Comparison of ENCODE assay signal across 21 cellular contexts in the genomic region with DNA sequence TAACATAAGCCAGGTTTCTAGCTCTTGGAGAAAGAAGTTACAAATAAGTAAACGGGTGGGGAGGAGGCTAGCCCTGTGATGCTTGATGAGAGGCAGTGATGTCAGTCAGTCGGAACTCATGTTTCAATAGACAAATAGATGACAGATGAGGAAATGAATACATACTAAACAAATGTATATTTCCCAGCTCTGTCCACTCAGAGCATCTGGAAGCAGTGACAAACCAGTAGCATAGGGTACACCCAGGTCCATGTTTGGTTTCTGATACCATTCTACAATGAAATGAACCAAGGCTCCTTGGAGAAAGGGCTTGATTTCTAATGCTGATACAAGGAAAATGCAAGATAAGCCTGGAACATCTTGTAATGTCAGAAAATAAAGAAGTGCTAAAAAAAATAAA. TPM values are rescaled to one million over a fixed set of nuclear protein-coding genes. Genes with fewer than 3 reads are reported as not detected.
DNase-seq lines count a peak whose midpoint lies in the region; ATAC-seq and TF ChIP-seq lines count a peak whose summit lies in the region.
"Had no signal": no experiment of that assay in that cellular context is flagged by ENCODE, and none has a peak within 500 bp of the region (broad histone marks: within the 10 kb centered on the region; RNA-seq: fewer than 3 reads in every experiment).

No MANE protein-coding gene starts in this region.

- H3K4me3 ChIP-seq in gastrocnemius medialis: no peak overlapping the region

- no peaks in the 10 kb centered on the region for H3K9me3 ChIP-seq in gastrocnemius medialis

- DNase-seq in Right ventricle myocardium superior (peak; percentile 18), left cardiac atrium (no peak), NCI-H69 (lab: John Stamatoyannopoulos, UW) (peak; percentile 20), dermis microvascular lymphatic vessel endothelial cell (ENCODE audit: low read depth in 2 of 2) (peak; percentile 61 to 93), gastrocnemius medialis (peak in 1 of 2 donors; percentile 1)
- DNase-seq: activated naive CD4-positive, alpha-beta T cell treated with anti-CD3 and anti-CD28 coated beads, Interleukin-2, amount 50 U/mL, for 16 hours; amygdala; CD8-positive, alpha-beta memory T cell; DMS153; GDM1; head of caudate nucleus; naive thymus-derived CD4-positive, alpha-beta T cell; NCI-H1417; occipital lobe had no signal

- no peak for ATAC-seq in Right ventricle myocardium superior (ENCODE audit: poor library complexity)
- ATAC-seq in left cardiac atrium: no peak
- ATAC-seq in gastrocnemius medialis: no peak
- ATAC-seq in GM21381 (IDR thresholded peaks at IDR 0.05; ENCODE audit: unreplicated experiment): no peak
- no peak for ATAC-seq in GM18519 (IDR thresholded peaks at IDR 0.05; ENCODE audit: low FRiP score, unreplicated experiment)
- ATAC-seq in HG03354 (IDR thresholded peaks at IDR 0.05; ENCODE audit: poor library complexity, severe bottlenecking, unreplicated experiment): no peak
- ATAC-seq: naive thymus-derived CD4-positive, alpha-beta T cell; SK-N-SH treated with all-trans-retinoic acid at 6 μM for 48 hours; stimulated activated effector memory CD8-positive, alpha-beta T cell treated with anti-CD3 and anti-CD28 coated beads, Interleukin-12 subunit alpha, Interleukin-12 subunit beta, amount 100 ng/mL, for 72 hours had no signal

- intact Hi-C loops in Right ventricle myocardium superior (cut with DNase I) (no loop called here), left cardiac atrium (cut with DNase I) (no loop called here), gastrocnemius medialis (cut with DNase I; ENCODE audit: low total_unique reads) (no loop called here)

- peaks cover 13 to 22% of the 10 kb centered on the region in 2 donors for H3K4me1 ChIP-seq in gastrocnemius medialis

- TF ChIP-seq CTCF in gastrocnemius medialis (IDR thresholded peaks at IDR 0.05 in 4 of 5, conservative IDR thresholded peaks at IDR 0.05 in 1 of 5): no peak

- peak overlapping the region in 3 of 4 donors; percentile 36 to 72 (median 50) for H3K27ac ChIP-seq in gastrocnemius medialis
- H3K27ac ChIP-seq: epithelial cell of prostate, HL-60 had no signal

- no peak for TF ChIP-seq POLR2A in gastrocnemius medialis (IDR thresholded peaks at IDR 0.05)

- no peaks in the 10 kb centered on the region for H3K27me3 ChIP-seq in gastrocnemius medialis

- no peaks in the 10 kb centered on the region for H3K36me3 ChIP-seq in gastrocnemius medialis

- in situ Hi-C loops in gastrocnemius medialis (cut with MboI; ENCODE audit: low sequenced_read_pairs in 4 of 4): no loop called here

RNA-seq across cellular contexts. Expression of a gene that starts 30.6 kb away (rescaled TPM):
- 57.1 TPM for total RNA-seq in Right ventricle myocardium superior
- 10 to 100 TPM; 45.0 to 90.7 TPM for total RNA-seq in left cardiac atrium
- 194 and 210 TPM in 2 replicates for total RNA-seq in dermis microvascular lymphatic vessel endothelial cell
- total RNA-seq in gastrocnemius medialis: 10 to 100 TPM in 3 of 4 donors, 1 to 10 TPM in 1; 7.9 to 21.3 (median 13.2) TPM
